1 cellular context compared by ENCODE assay signal in the genomic region with DNA sequence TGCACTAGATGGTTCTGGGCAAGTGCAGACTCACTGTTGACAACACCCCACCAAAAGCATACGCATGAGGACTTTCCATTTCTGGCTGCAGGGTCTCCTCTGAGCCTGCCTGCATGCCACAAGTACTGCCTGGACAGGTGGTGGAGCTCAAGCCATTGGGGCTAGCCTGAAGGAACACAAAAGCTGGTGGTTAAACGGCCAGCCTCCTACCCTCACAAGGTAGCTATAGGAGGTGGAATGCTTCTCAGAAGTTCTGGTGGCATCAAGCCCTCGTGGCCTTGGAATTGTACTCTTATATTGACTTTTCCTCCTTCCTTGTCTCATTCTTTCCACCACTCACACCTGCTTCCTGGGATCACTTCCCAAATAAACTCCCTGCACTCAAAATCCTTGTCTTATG.
TF ChIP-seq lines count a peak whose summit lies in the region.

No MANE protein-coding gene starts in this region.

TF ChIP-seq in HepG2, 621 proteins besides CTCF, POLR2A, EP300 and RAD21 (continued from another document):
- TF ChIP-seq TRIM22 (IDR thresholded peaks at IDR 0.05): no peak
- TF ChIP-seq ARID2 (CRISPR knock-in tag; IDR thresholded peaks at IDR 0.05; ENCODE audit: borderline replicate concordance): peak; percentile 72; the same call in 1 of the 2 replicates
- peak; percentile 25; the same call in 1 of the 2 replicates for TF ChIP-seq SNAPC2 (CRISPR knock-in tag; IDR thresholded peaks at IDR 0.05)
- TF ChIP-seq, protein P1, sequence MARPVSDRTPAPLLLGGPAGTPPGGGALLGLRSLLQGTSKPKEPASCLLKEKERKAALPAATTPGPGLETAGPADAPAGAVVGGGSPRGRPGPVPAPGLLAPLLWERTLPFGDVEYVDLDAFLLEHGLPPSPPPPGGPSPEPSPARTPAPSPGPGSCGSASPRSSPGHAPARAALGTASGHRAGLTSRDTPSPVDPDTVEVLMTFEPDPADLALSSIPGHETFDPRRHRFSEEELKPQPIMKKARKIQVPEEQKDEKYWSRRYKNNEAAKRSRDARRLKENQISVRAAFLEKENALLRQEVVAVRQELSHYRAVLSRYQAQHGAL (CRISPR knock-in tag; IDR thresholded peaks at IDR 0.05; ENCODE audit: not compliant biosample characterization): no peak
- peak; percentile 46; the same call in 1 of the 2 replicates for TF ChIP-seq TGIF2 (CRISPR knock-in tag; IDR thresholded peaks at IDR 0.05)
- peak; percentile 26; the same call in 1 of the 2 replicates for TF ChIP-seq ZNF124 (CRISPR knock-in tag; IDR thresholded peaks at IDR 0.05)
- peak; percentile 57 for TF ChIP-seq ARID5B (CRISPR knock-in tag; IDR thresholded peaks at IDR 0.05)
- peak; percentile 8 for TF ChIP-seq TEAD3 (CRISPR knock-in tag; optimal IDR thresholded peaks at IDR 0.05; ENCODE audit: borderline replicate concordance)
- peak; percentile 53; the same call in 1 of the 2 replicates for TF ChIP-seq ZBTB38 (CRISPR knock-in tag; IDR thresholded peaks at IDR 0.05)
